17 cellular contexts compared by ENCODE assay signal in genomic region chr20:57189713-57190112, GRCh38.
DNase-seq lines count a peak whose midpoint lies in the region; ATAC-seq and TF ChIP-seq lines count a peak whose summit lies in the region.
"Had no signal": no experiment of that assay in that cellular context is flagged by ENCODE, and none has a peak within 500 bp of the region (broad histone marks: within the 10 kb centered on the region; RNA-seq: fewer than 3 reads in every experiment).

No MANE protein-coding gene starts in this region.

- no peak for TF ChIP-seq CTCF in natural killer cell (IDR thresholded peaks at IDR 0.05)
- TF ChIP-seq CTCF in WTC11 (IDR thresholded peaks at IDR 0.05), result no peak
- TF ChIP-seq CTCF in upper lobe of right lung (IDR thresholded peaks at IDR 0.05), result no peak
- no peak for TF ChIP-seq CTCF in dorsolateral prefrontal cortex (IDR thresholded peaks at IDR 0.05 in 54 of 56, conservative IDR thresholded peaks at IDR 0.05 in 2 of 56; ENCODE audit: low read depth in 1 of 56, partially characterized antibody in 56 of 56)

- intact Hi-C loops in natural killer cell (cut with micrococcal nuclease) (no loop called here), upper lobe of right lung (cut with DNase I) (no loop called here), dorsolateral prefrontal cortex (cut with DNase I) (no loop called here)

- H3K27ac ChIP-seq in neuronal stem cell (replicated peaks; ENCODE audit: low read length) (no peak overlapping the region), upper lobe of right lung (no peak overlapping the region), dorsolateral prefrontal cortex (no peak overlapping the region)
- H3K27ac ChIP-seq: BLaER1 had no signal

- no CpG with 5 or more reads among the region's 5 CpGs for WGBS in neuronal stem cell (ENCODE audit: extremely low coverage in 2 of 2, insufficient read length in 2 of 2, insufficient replicate concordance in 1 of 2), 2 donors

- H3K14ac ChIP-seq in neuronal stem cell (ENCODE audit: low read length), result no peak overlapping the region

- no peak overlapping the region for H2BK5ac ChIP-seq in neuronal stem cell (ENCODE audit: low read length)

- peak overlapping the region; percentile 44 for H3K9ac ChIP-seq in neuronal stem cell (ENCODE audit: low read depth, low read length, poor library complexity)
- H3K9ac ChIP-seq: BLaER1 had no signal

- H4K91ac ChIP-seq in neuronal stem cell (ENCODE audit: low read depth, low read length, poor library complexity), result no peak overlapping the region

- H3K9me3 ChIP-seq in neuronal stem cell (replicated peaks in 1 of 2; ENCODE audit: control insufficient read depth in 2 of 2, insufficient read depth in 1 of 2, low read depth in 1 of 2, low read length in 2 of 2), result peaks cover 0 to 3% of the 10 kb centered on the region in 2 donors
- H3K9me3 ChIP-seq in upper lobe of right lung, result no peaks in the 10 kb centered on the region
- H3K9me3 ChIP-seq: BLaER1 had no signal

- H3K4me3 Mint-ChIP-seq in natural killer cell treated with Interleukin-12 subunit alpha and Interleukin-12 subunit beta and Interleukin-15 and Interleukin-18, amount 100 ng/mL, for 72 hours, result no peak overlapping the region
- H3K4me3 Mint-ChIP-seq in natural killer cell (no peak overlapping the region), WTC11 (no peak overlapping the region)
- H3K4me3 Mint-ChIP-seq: CD14-positive monocyte; CD4-positive, alpha-beta memory T cell had no signal

- no peak overlapping the region for H2AFZ ChIP-seq in neuronal stem cell (ENCODE audit: low read length)

- H2BK12ac ChIP-seq in neuronal stem cell (ENCODE audit: low read length), result no peak overlapping the region

- POLR2A ChIA-PET in WTC11 (lab: Charles Lee), result no interaction called here

- H3K36me3 ChIP-seq in neuronal stem cell (replicated peaks in 1 of 2; ENCODE audit: control insufficient read depth in 2 of 2, insufficient read depth in 2 of 2, low read length in 2 of 2) (peaks cover 2 to 62% of the 10 kb centered on the region in 2 donors), upper lobe of right lung (no peaks in the 10 kb centered on the region)
- H3K36me3 ChIP-seq: BLaER1 had no signal

- H3K4me1 ChIP-seq in neuronal stem cell (ENCODE audit: control insufficient read depth in 2 of 2, insufficient read depth in 1 of 2, low read depth in 1 of 2, low read length in 2 of 2) (no peaks in the 10 kb centered on the region), upper lobe of right lung (no peaks in the 10 kb centered on the region)

- peak; percentile 10 to 38 for ATAC-seq in natural killer cell treated with Interleukin-12 subunit alpha and Interleukin-12 subunit beta and Interleukin-15 and Interleukin-18, amount 100 ng/mL, for 72 hours
- ATAC-seq in natural killer cell (no peak), WTC11 (no peak), upper lobe of right lung (peak; percentile 30)

- H3K27ac Mint-ChIP-seq in natural killer cell treated with Interleukin-12 subunit alpha and Interleukin-12 subunit beta and Interleukin-15 and Interleukin-18, amount 100 ng/mL, for 72 hours, result no peak overlapping the region
- H3K27ac Mint-ChIP-seq in natural killer cell (no peak overlapping the region), WTC11 (peak overlapping the region; percentile 41; the same call in 1 of the 2 replicates)
- H3K27ac Mint-ChIP-seq: CD4-positive, alpha-beta memory T cell had no signal

- no peaks in the 10 kb centered on the region for H3K9me3 Mint-ChIP-seq in natural killer cell treated with Interleukin-12 subunit alpha and Interleukin-12 subunit beta and Interleukin-15 and Interleukin-18, amount 100 ng/mL, for 72 hours
- H3K9me3 Mint-ChIP-seq in natural killer cell, result no peaks in the 10 kb centered on the region
- H3K9me3 Mint-ChIP-seq in WTC11, result peaks cover 7% of the 10 kb centered on the region

- H2BK15ac ChIP-seq in neuronal stem cell (ENCODE audit: low read length), result no peak overlapping the region

- H4K8ac ChIP-seq in neuronal stem cell (ENCODE audit: low read depth, low read length), result no peak overlapping the region

- H2AK5ac ChIP-seq in neuronal stem cell (ENCODE audit: low read depth, low read length), result no peak overlapping the region

- no peaks in the 10 kb centered on the region for H3K79me1 ChIP-seq in neuronal stem cell (ENCODE audit: low read depth, low read length)

- CTCF ChIA-PET in WTC11 (lab: Charles Lee), result no interaction called here

- H3K23ac ChIP-seq in neuronal stem cell (ENCODE audit: low read depth, low read length, poor library complexity), result no peak overlapping the region

- H3K36me3 Mint-ChIP-seq in natural killer cell treated with Interleukin-12 subunit alpha and Interleukin-12 subunit beta and Interleukin-15 and Interleukin-18, amount 100 ng/mL, for 72 hours, result no peaks in the 10 kb centered on the region
- H3K36me3 Mint-ChIP-seq in natural killer cell (no peaks in the 10 kb centered on the region), WTC11 (peaks cover 7% of the 10 kb centered on the region)
- H3K36me3 Mint-ChIP-seq: CD14-positive monocyte; CD4-positive, alpha-beta memory T cell had no signal

- no peak overlapping the region for H3K4ac ChIP-seq in neuronal stem cell (ENCODE audit: low read length)

- no peak for DNase-seq in natural killer cell treated with Interleukin-12 subunit alpha and Interleukin-12 subunit beta and Interleukin-15 and Interleukin-18, amount 100 ng/mL, for 72 hours (ENCODE audit: low spot score)
- no peak for DNase-seq in natural killer cell
- no peak for DNase-seq in WTC11 (ENCODE audit: low spot score)
- no peak for DNase-seq in neuronal stem cell (ENCODE audit: low spot score)
- DNase-seq in upper lobe of right lung, result no peak
- no peak for DNase-seq in dorsolateral prefrontal cortex
- no peak for DNase-seq in NCI-H146 treated with DMSO at 0.1 percent for 48 hours (lab: John Stamatoyannopoulos, UW; ENCODE audit: unreplicated experiment)
- DNase-seq in activated CD8-positive, alpha-beta memory T cell treated with anti-CD3 and anti-CD28 coated beads, Interleukin-2, amount 50 U/mL, for 4 hours, result no peak
- DNase-seq: 8988T; Calu3; CD4-positive, alpha-beta memory T cell; DMS79 treated with DMSO at 0.1 percent for 48 hours; GF-D8; GOT3; H7 had no signal

- H2BK120ac ChIP-seq in neuronal stem cell (ENCODE audit: low read depth, low read length), result no peak overlapping the region

- H3K4me2 ChIP-seq in neuronal stem cell (ENCODE audit: insufficient read depth, low read length, poor library complexity, severe bottlenecking), result no peak overlapping the region

- no peak overlapping the region for H3K4me3 ChIP-seq in neuronal stem cell (ENCODE audit: low read length in 2 of 2)
- no peak overlapping the region for H3K4me3 ChIP-seq in upper lobe of right lung
- H3K4me3 ChIP-seq in dorsolateral prefrontal cortex, result no peak overlapping the region
- H3K4me3 ChIP-seq: BLaER1 had no signal

- no peak overlapping the region for H3K18ac ChIP-seq in neuronal stem cell (ENCODE audit: low read length)

- H3K4me1 Mint-ChIP-seq in natural killer cell treated with Interleukin-12 subunit alpha and Interleukin-12 subunit beta and Interleukin-15 and Interleukin-18, amount 100 ng/mL, for 72 hours (ENCODE audit: low read depth in 2 of 2), result no peaks in the 10 kb centered on the region
- no peaks in the 10 kb centered on the region for H3K4me1 Mint-ChIP-seq in natural killer cell
- no peaks in the 10 kb centered on the region for H3K4me1 Mint-ChIP-seq in WTC11
- H3K4me1 Mint-ChIP-seq: CD14-positive monocyte; CD4-positive, alpha-beta memory T cell had no signal

- H3K27me3 ChIP-seq in neuronal stem cell (ENCODE audit: control insufficient read depth in 3 of 3, insufficient read depth in 3 of 3, low read depth in 1 of 3, low read length in 3 of 3) (no peaks in the 10 kb centered on the region), upper lobe of right lung (no peaks in the 10 kb centered on the region), dorsolateral prefrontal cortex (no peaks in the 10 kb centered on the region)
- H3K27me3 ChIP-seq: BLaER1 had no signal

- peaks cover 4 to 6% of the 10 kb centered on the region in 2 donors for H3K27me3 Mint-ChIP-seq in natural killer cell treated with Interleukin-12 subunit alpha and Interleukin-12 subunit beta and Interleukin-15 and Interleukin-18, amount 100 ng/mL, for 72 hours
- H3K27me3 Mint-ChIP-seq in natural killer cell (ENCODE audit: low read depth in 2 of 2), result no peaks in the 10 kb centered on the region
- H3K27me3 Mint-ChIP-seq in WTC11 (ENCODE audit: low read depth), result no peaks in the 10 kb centered on the region; the same call in 1 of the 2 replicates
- H3K27me3 Mint-ChIP-seq: CD4-positive, alpha-beta memory T cell had no signal

TF ChIP-seq in WTC11, 78 proteins besides CTCF, POLR2A, EP300 and RAD21:
- TF ChIP-seq EMX1 (CRISPR knock-in tag; IDR thresholded peaks at IDR 0.05), result no peak
- no peak for TF ChIP-seq ATF3 (CRISPR knock-in tag; conservative IDR thresholded peaks at IDR 0.05)
- no peak for TF ChIP-seq NR3C1 (CRISPR knock-in tag; conservative IDR thresholded peaks at IDR 0.05; ENCODE audit: low read depth)
- TF ChIP-seq ATF2 (CRISPR knock-in tag; IDR thresholded peaks at IDR 0.05; ENCODE audit: borderline replicate concordance, low read depth), result no peak
- no peak for TF ChIP-seq ZNF416 (CRISPR knock-in tag; IDR thresholded peaks at IDR 0.05)

Comparison
In these comparisons a context has a peak if more than half of its experiments do, and no peak if none do; other contexts are left out.
1. ATAC-seq: peak in natural killer cell treated with Interleukin-12 subunit alpha and Interleukin-12 subunit beta and Interleukin-15 and Interleukin-18, amount 100 ng/mL, for 72 hours (2 of 2) and upper lobe of right lung (single experiment); none in natural killer cell (0 of 3) and WTC11 (single experiment).